13 cellular contexts compared by ENCODE assay signal in the genomic region with DNA sequence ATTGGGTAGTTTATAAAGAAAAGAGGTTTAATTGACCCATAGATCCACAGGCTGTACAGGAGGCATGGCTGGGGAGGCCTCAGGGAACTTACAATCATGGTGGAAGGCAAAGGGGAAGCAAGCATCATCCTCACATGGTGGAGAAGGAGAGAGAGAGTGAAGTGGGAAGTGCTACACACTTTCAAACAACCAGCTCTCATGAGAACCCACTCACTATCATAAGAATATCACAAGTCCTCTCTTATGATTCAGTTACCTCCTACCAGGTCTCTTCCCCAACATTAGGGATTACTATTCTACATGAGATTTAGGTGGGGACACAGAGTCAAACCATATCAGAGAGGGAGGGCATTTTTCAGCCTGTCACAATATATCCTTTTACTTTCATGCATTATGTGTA.
"Had no signal": no experiment of that assay in that cellular context is flagged by ENCODE, and none has a peak within 500 bp of the region (broad histone marks: within the 10 kb centered on the region; RNA-seq: fewer than 3 reads in every experiment).

No MANE protein-coding gene starts in this region.

- H3K4me1 ChIP-seq: body of pancreas, left lung, psoas muscle, sigmoid colon had no signal

- ATAC-seq: body of pancreas, left lung, psoas muscle had no signal

- H3K36me3 ChIP-seq: left lung, sigmoid colon, thoracic aorta had no signal

- H3K27me3 ChIP-seq: body of pancreas, left lung, sigmoid colon had no signal

- DNase-seq: activated gamma-delta T cell; body of pancreas; central memory CD4-positive, alpha-beta T cell; cortex of kidney; effector CD8-positive, alpha-beta T cell; left lung; mucosa of descending colon; psoas muscle; sigmoid colon; stimulated activated CD4-positive, alpha-beta T cell treated with anti-CD3 and anti-CD28 coated beads, Interleukin-2, amount 100 ng/mL, for 24 hours; stimulated activated naive CD4-positive, alpha-beta T cell had no signal

- H3K27ac ChIP-seq: body of pancreas, left lung, psoas muscle, sigmoid colon, SK-N-MC, thoracic aorta had no signal

- H3K4me3 ChIP-seq: body of pancreas, left lung, mucosa of descending colon, psoas muscle, sigmoid colon, SK-N-MC, thoracic aorta had no signal

- H3K9me3 ChIP-seq: psoas muscle, thoracic aorta had no signal
